In genomic region chr18:63788447-63789096, GRCh38 we compare ENCODE assay signal across 8 cellular contexts. TPM values are rescaled to one million over a fixed set of nuclear protein-coding genes. Genes with fewer than 3 reads are reported as not detected.
DNase-seq lines count a peak whose midpoint lies in the region; ATAC-seq, FAIRE-seq and TF ChIP-seq lines count a peak whose summit lies in the region.

No MANE protein-coding gene starts in this region.

- CTCF ChIA-PET in activated CD8-positive, alpha-beta memory T cell treated with anti-CD3 and anti-CD28 coated beads, Interleukin-2, amount 10 ng/mL, durations not matched to agents 7 days and 5 days (lab: Charles Lee): no interaction called here

- no peaks in the 10 kb centered on the region for H3K27me3 Mint-ChIP-seq in activated CD8-positive, alpha-beta memory T cell treated with anti-CD3 and anti-CD28 coated beads, Interleukin-2, amount 10 ng/mL, durations not matched to agents 7 days and 5 days

- no peak for TF ChIP-seq CTCF in kidney (IDR thresholded peaks at IDR 0.05; ENCODE audit: borderline replicate concordance, extremely low read depth, insufficient read depth)

- H3K9me3 ChIP-seq in kidney (ENCODE audit: control insufficient read depth in 1 of 2, low read length in 2 of 2): no peaks in the 10 kb centered on the region

- peaks cover 8% of the 10 kb centered on the region for H3K4me1 Mint-ChIP-seq in activated CD8-positive, alpha-beta memory T cell treated with anti-CD3 and anti-CD28 coated beads, Interleukin-2, amount 10 ng/mL, durations not matched to agents 7 days and 5 days

- no peaks in the 10 kb centered on the region for H3K4me1 ChIP-seq in kidney (ENCODE audit: control insufficient read depth in 1 of 2, insufficient read depth in 1 of 2, low read depth in 1 of 2, low read length in 2 of 2)

- no peak overlapping the region for H3K27ac Mint-ChIP-seq in activated CD8-positive, alpha-beta memory T cell treated with anti-CD3 and anti-CD28 coated beads, Interleukin-2, amount 10 ng/mL, durations not matched to agents 7 days and 5 days

- H3K36me3 ChIP-seq in kidney (ENCODE audit: control insufficient read depth in 1 of 2, insufficient read depth in 2 of 2, low read length in 2 of 2): no peaks in the 10 kb centered on the region

- H3K36me3 Mint-ChIP-seq in activated CD8-positive, alpha-beta memory T cell treated with anti-CD3 and anti-CD28 coated beads, Interleukin-2, amount 10 ng/mL, durations not matched to agents 7 days and 5 days: no peaks in the 10 kb centered on the region

- no peak overlapping the region for H3K4me3 ChIP-seq in kidney (ENCODE audit: low read length in 2 of 2)

- FAIRE-seq in GM18507 (lab: Jason Lieb, UNC): peak; percentile 9
- peak; percentile 27 for FAIRE-seq in kidney (lab: Jason Lieb, UNC)

- ATAC-seq in activated CD8-positive, alpha-beta memory T cell treated with anti-CD3 and anti-CD28 coated beads, Interleukin-2, amount 10 ng/mL, durations not matched to agents 7 days and 5 days: peak; percentile 90
- ATAC-seq in left colon: no peak
- ATAC-seq in HG02642 (IDR thresholded peaks at IDR 0.05; ENCODE audit: poor library complexity, unreplicated experiment): no peak

- no peak overlapping the region for H3K9ac ChIP-seq in kidney (ENCODE audit: low read length in 2 of 2)

- intact Hi-C loops in kidney (cut with DNase I): no loop called here
- intact Hi-C loops in left colon (cut with DNase I, micrococcal nuclease): no loop called here

- H3K4me3 Mint-ChIP-seq in activated CD8-positive, alpha-beta memory T cell treated with anti-CD3 and anti-CD28 coated beads, Interleukin-2, amount 10 ng/mL, durations not matched to agents 7 days and 5 days: no peak overlapping the region

- H3K9me3 Mint-ChIP-seq in activated CD8-positive, alpha-beta memory T cell treated with anti-CD3 and anti-CD28 coated beads, Interleukin-2, amount 10 ng/mL, durations not matched to agents 7 days and 5 days (ENCODE audit: low read depth): no peaks in the 10 kb centered on the region

- no peak for DNase-seq in GM18507 (ENCODE audit: extremely low spot score, insufficient read length, low read depth)
- DNase-seq in HT-29 (ENCODE audit: low spot score): peak; percentile 40
- peak; percentile 73 for DNase-seq in activated CD8-positive, alpha-beta memory T cell treated with anti-CD3 and anti-CD28 coated beads, Interleukin-2, amount 10 ng/mL, durations not matched to agents 7 days and 5 days
- DNase-seq in kidney: no peak
- no peak for DNase-seq in substantia nigra (lab: John Stamatoyannopoulos, UW)
- DNase-seq in caudate nucleus (lab: John Stamatoyannopoulos, UW): no peak
- no peak for DNase-seq in left colon

- no peak overlapping the region for H3K27ac ChIP-seq in kidney (ENCODE audit: low read depth in 2 of 2, low read length in 2 of 2)
- H3K27ac ChIP-seq in substantia nigra (ENCODE audit: low read depth, low read length, poor library complexity, severe bottlenecking): no peak overlapping the region
- no peak overlapping the region for H3K27ac ChIP-seq in caudate nucleus (ENCODE audit: low read depth, low read length)

RNA-seq across cellular contexts. Expression of gene SERPINB7, which starts 13.4 kb away (rescaled TPM):
- total RNA-seq in HT-29 (2014; rRNA removed; shearing (Covaris generic)): 0.16 TPM in 1 of 2 replicates, not detected in the other
- not detected for total RNA-seq in activated CD8-positive, alpha-beta memory T cell treated with anti-CD3 and anti-CD28 coated beads, Interleukin-2, amount 10 ng/mL, durations not matched to agents 7 days and 5 days
- 0.47 TPM for total RNA-seq in kidney
- polyA plus RNA-seq in kidney (ENCODE audit: insufficient read depth, low read depth, low replicate concordance): 0.45 TPM
- total RNA-seq in left colon: under 1 TPM in 1 of 2 donors, not detected in 1; 0.22 TPM

Comparison
In these comparisons a context has a peak if more than half of its experiments do, and no peak if none do; other contexts are left out.
1. DNase-seq: peak in HT-29 (single experiment) and activated CD8-positive, alpha-beta memory T cell treated with anti-CD3 and anti-CD28 coated beads, Interleukin-2, amount 10 ng/mL, durations not matched to agents 7 days and 5 days (single experiment); none in GM18507 (single experiment), kidney (single experiment), substantia nigra (0 of 49), caudate nucleus (0 of 61) and left colon (0 of 2).